ENCODE assay signal across 23 cellular contexts in genomic region chr2:165891943-165892342, GRCh38.
"Had no signal": no experiment of that assay in that cellular context is flagged by ENCODE, and none has a peak within 500 bp of the region (broad histone marks: within the 10 kb centered on the region; RNA-seq: fewer than 3 reads in every experiment).

No MANE protein-coding gene starts in this region.

- H3K4me3 ChIP-seq: coronary artery, heart right ventricle, lower lobe of right lung, psoas muscle, stomach, thyroid gland, vagina had no signal

- H3K9me3 ChIP-seq: heart right ventricle, lower lobe of right lung, psoas muscle, stomach, thyroid gland, vagina had no signal

- ATAC-seq: foreskin keratinocyte; heart right ventricle; left ventricle myocardium superior; lower lobe of right lung; naive thymus-derived CD8-positive, alpha-beta T cell; psoas muscle; right cardiac atrium; stimulated activated effector memory CD8-positive, alpha-beta T cell treated with anti-CD3 and anti-CD28 coated beads, Interleukin-12 subunit alpha, Interleukin-12 subunit beta, amount 100 ng/mL, for 72 hours had no signal

- H3K27me3 ChIP-seq: foreskin keratinocyte, heart right ventricle, stomach, thyroid gland, vagina had no signal

- H3K4me1 ChIP-seq: lower lobe of right lung, psoas muscle, stomach had no signal

- DNase-seq: dermis blood vessel endothelial cell; effector memory CD4-positive, alpha-beta T cell; foreskin keratinocyte; glutamatergic neuron; heart right ventricle; hippocampal formation; islet precursor cell; left ventricle myocardium superior; lower lobe of right lung; naive thymus-derived CD8-positive, alpha-beta T cell; nephron progenitor cell; nucleus accumbens; psoas muscle; right cardiac atrium; small intestine; stimulated activated CD4-positive, alpha-beta T cell treated with anti-CD3 and anti-CD28 coated beads, Interleukin-1b, Interleukin-23, amount 100 ng/mL, for 48 hours; stimulated activated CD4-positive, alpha-beta T cell treated with anti-CD3 and anti-CD28 coated beads, Interleukin-4, amount 100 ng/mL, for 1 hour; stimulated activated naive CD4-positive, alpha-beta T cell treated with Interleukin-2 at 50 U/mL for 16 hours; stomach; thyroid gland had no signal

- H3K27ac ChIP-seq: coronary artery, foreskin keratinocyte, heart right ventricle, lower lobe of right lung, psoas muscle, stomach, thyroid gland, vagina had no signal
